ENCODE assay signal across 24 cellular contexts in the genomic region with DNA sequence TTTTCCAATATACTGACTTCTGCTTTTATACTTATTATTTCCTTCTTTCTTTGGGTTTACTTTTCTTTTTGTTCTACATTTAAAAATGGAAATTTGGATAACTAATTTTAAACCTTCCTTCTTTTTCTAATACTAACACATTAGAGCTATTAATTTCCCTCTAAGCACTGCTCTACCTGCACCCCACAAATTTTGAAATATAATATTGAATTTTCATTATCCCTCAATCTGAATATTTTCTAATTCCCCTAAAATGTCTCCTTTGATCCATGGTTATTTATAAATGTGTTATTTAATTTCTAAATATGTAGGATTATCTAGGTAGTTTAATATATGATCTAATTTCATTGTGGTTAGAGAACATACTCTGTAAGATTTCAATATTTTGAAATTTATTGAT.
DNase-seq lines count a peak whose midpoint lies in the region; ATAC-seq, FAIRE-seq and TF ChIP-seq lines count a peak whose summit lies in the region.
"Had no signal": no experiment of that assay in that cellular context is flagged by ENCODE, and none has a peak within 500 bp of the region (broad histone marks: within the 10 kb centered on the region; RNA-seq: fewer than 3 reads in every experiment).

No MANE protein-coding gene starts in this region.

- no peak for TF ChIP-seq POLR2A in A549 (IDR thresholded peaks at IDR 0.05; ENCODE audit: low read length)

- TF ChIP-seq CTCF in A549 (IDR thresholded peaks at IDR 0.05) (no peak), HEK293 (tag by site-specific recombination; IDR thresholded peaks at IDR 0.05) (no peak)

- DNase-seq in A549 (ENCODE audit: low read depth in 1 of 2, low spot score in 1 of 2) (no peak), frontal cortex (ENCODE audit: low spot score in 2 of 2) (no peak), small intestine (no peak), mesenteric fat pad (ENCODE audit: low spot score) (no peak), NCI-H2029 (lab: John Stamatoyannopoulos, UW) (no peak)
- DNase-seq: ACHN; AML-193; BE2C; Calu3; CD4-positive, alpha-beta T cell; CD8-positive, alpha-beta memory T cell; DMS53; DMS79 treated with DMSO at 0.1 percent for 48 hours; GF-D8; GM23248; H7; HCEC 1CT had no signal

- H3K4me3 ChIP-seq in A549 (no peak overlapping the region), HEK293 (ENCODE audit: low read depth, low read length) (no peak overlapping the region), small intestine (ENCODE audit: low read depth in 1 of 2, low read length in 2 of 2) (no peak overlapping the region)
- H3K4me3 ChIP-seq: BLaER1 treated with 17β-estradiol and CSF1 and Interleukin-3, amounts not matched to agents 10 nM and 100 nM; GM23248 had no signal

- TF ChIP-seq EP300 in A549 (IDR thresholded peaks at IDR 0.05) = no peak

- no peak for TF ChIP-seq RAD21 in A549 (conservative IDR thresholded peaks at IDR 0.05 in 1 of 2, IDR thresholded peaks at IDR 0.05 in 1 of 2)

- POLR2A ChIA-PET in A549 (lab: Yijun Ruan, JAX) (no interaction called here), HEK293 (lab: Yijun Ruan, JAX) (no interaction called here)

- H3K27ac ChIP-seq in A549 (no peak overlapping the region), HEK293 (ENCODE audit: extremely low read depth, low read depth, low read length) (no peak overlapping the region), small intestine (ENCODE audit: low read depth in 1 of 2, low read length in 1 of 2) (no peak overlapping the region)
- H3K27ac ChIP-seq: GM23248 had no signal

- H3K27me3 ChIP-seq in small intestine (ENCODE audit: control insufficient read depth in 2 of 2, insufficient read depth in 2 of 2, low read length in 2 of 2) = no peaks in the 10 kb centered on the region
- H3K27me3 ChIP-seq: BE2C; BLaER1 treated with 17β-estradiol and CSF1 and Interleukin-3, amounts not matched to agents 10 nM and 100 nM had no signal

- CTCF ChIA-PET in A549 (lab: Yijun Ruan, JAX) (no interaction called here), HEK293 (lab: Yijun Ruan, JAX) (interaction anchor here (0.6 to 0.7 kb wide), 3 partner anchors 16 to 689 kb away, joined by 3 to 4 read pairs (median 3); no protein-coding TSS in a partner anchor)

- H3K9me3 ChIP-seq in A549 = no peaks in the 10 kb centered on the region
- H3K9me3 ChIP-seq in HEK293 (ENCODE audit: control insufficient read depth, insufficient read depth, low read depth, low read length) = no peaks in the 10 kb centered on the region
- no peaks in the 10 kb centered on the region for H3K9me3 ChIP-seq in small intestine (ENCODE audit: control insufficient read depth, low read depth)
- H3K9me3 ChIP-seq: BE2C had no signal

- ATAC-seq in A549 (no peak), HG03045 (IDR thresholded peaks at IDR 0.05; ENCODE audit: unreplicated experiment) (no peak), GM21619 (IDR thresholded peaks at IDR 0.05; ENCODE audit: unreplicated experiment) (no peak)

- no peak for FAIRE-seq in A549 (lab: Jason Lieb, UNC)
- peak; percentile 28 for FAIRE-seq in frontal cortex (lab: Jason Lieb, UNC)
- FAIRE-seq in small intestine (lab: Jason Lieb, UNC) = peak; percentile 55
- FAIRE-seq: GM12891, GM18507, H1 had no signal

- H3K4me1 ChIP-seq in A549 = no peaks in the 10 kb centered on the region
- no peaks in the 10 kb centered on the region for H3K4me1 ChIP-seq in HEK293 (ENCODE audit: control insufficient read depth, insufficient read depth, low read length)
- peaks cover 0 to 6% of the 10 kb centered on the region in 2 donors for H3K4me1 ChIP-seq in small intestine (ENCODE audit: control insufficient read depth in 2 of 2, insufficient read depth in 1 of 2, low read depth in 1 of 2, low read length in 1 of 2)
- H3K4me1 ChIP-seq: BE2C had no signal

- no peak overlapping the region for H3K4me2 ChIP-seq in A549

- H3K36me3 ChIP-seq in HEK293 (ENCODE audit: control insufficient read depth in 2 of 2, insufficient read depth in 1 of 2, low read length in 2 of 2) (no peaks in the 10 kb centered on the region), small intestine (ENCODE audit: control insufficient read depth in 2 of 2, insufficient read depth in 2 of 2, low read length in 2 of 2) (no peaks in the 10 kb centered on the region)
- H3K36me3 ChIP-seq: BE2C; BLaER1 treated with 17β-estradiol and CSF1 and Interleukin-3, amounts not matched to agents 10 nM and 100 nM had no signal

TF ChIP-seq in A549, 52 proteins besides CTCF, POLR2A, EP300 and RAD21:
- 0 out of 2 replicates have a peak, but pooled peaks have one; percentile 51 for TF ChIP-seq HDAC2 (IDR thresholded peaks at IDR 0.05)
- no peak for TF ChIP-seq PHF8 (IDR thresholded peaks at IDR 0.05; ENCODE audit: borderline replicate concordance, low read depth)
TF ChIP-seq in A549: peak in this region for 1.

TF ChIP-seq in HEK293, 187 proteins besides CTCF, POLR2A, EP300 and RAD21:
- TF ChIP-seq, protein P1, sequence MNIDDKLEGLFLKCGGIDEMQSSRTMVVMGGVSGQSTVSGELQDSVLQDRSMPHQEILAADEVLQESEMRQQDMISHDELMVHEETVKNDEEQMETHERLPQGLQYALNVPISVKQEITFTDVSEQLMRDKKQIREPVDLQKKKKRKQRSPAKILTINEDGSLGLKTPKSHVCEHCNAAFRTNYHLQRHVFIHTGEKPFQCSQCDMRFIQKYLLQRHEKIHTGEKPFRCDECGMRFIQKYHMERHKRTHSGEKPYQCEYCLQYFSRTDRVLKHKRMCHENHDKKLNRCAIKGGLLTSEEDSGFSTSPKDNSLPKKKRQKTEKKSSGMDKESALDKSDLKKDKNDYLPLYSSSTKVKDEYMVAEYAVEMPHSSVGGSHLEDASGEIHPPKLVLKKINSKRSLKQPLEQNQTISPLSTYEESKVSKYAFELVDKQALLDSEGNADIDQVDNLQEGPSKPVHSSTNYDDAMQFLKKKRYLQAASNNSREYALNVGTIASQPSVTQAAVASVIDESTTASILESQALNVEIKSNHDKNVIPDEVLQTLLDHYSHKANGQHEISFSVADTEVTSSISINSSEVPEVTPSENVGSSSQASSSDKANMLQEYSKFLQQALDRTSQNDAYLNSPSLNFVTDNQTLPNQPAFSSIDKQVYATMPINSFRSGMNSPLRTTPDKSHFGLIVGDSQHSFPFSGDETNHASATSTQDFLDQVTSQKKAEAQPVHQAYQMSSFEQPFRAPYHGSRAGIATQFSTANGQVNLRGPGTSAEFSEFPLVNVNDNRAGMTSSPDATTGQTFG (tag by site-specific recombination; IDR thresholded peaks at IDR 0.05; ENCODE audit: borderline replicate concordance) = no peak
- TF ChIP-seq, protein P2, sequence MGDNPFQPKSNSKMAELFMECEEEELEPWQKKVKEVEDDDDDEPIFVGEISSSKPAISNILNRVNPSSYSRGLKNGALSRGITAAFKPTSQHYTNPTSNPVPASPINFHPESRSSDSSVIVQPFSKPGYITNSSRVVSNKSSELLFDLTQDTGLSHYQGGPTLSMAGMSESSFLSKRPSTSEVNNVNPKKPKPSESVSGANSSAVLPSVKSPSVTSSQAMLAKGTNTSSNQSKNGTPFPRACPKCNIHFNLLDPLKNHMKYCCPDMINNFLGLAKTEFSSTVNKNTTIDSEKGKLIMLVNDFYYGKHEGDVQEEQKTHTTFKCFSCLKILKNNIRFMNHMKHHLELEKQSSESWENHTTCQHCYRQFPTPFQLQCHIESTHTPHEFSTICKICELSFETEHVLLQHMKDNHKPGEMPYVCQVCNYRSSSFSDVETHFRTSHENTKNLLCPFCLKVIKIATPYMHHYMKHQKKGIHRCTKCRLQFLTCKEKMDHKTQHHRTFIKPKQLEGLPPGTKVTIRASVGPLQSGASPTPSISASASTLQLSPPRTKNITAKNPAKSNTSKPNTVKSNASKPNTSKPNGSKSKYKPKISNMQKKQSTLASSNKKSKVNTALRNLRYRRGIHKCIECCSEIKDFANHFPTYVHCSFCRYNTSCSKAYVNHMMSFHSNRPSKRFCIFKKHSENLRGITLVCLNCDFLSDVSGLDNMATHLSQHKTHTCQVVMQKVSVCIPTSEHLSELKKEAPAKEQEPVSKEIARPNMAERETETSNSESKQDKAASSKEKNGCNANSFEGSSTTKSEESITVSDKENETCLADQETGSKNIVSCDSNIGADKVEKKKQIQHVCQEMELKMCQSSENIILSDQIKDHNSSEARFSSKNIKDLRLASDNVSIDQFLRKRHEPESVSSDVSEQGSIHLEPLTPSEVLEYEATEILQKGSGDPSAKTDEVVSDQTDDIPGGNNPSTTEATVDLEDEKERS (tag by site-specific recombination; IDR thresholded peaks at IDR 0.05) = no peak
- TF ChIP-seq PRDM1 (tag by site-specific recombination; IDR thresholded peaks at IDR 0.05) (no peak), ZNF114 (tag by site-specific recombination; IDR thresholded peaks at IDR 0.05) (no peak), ZNF510 (tag by site-specific recombination; IDR thresholded peaks at IDR 0.05; ENCODE audit: insufficient replicate concordance) (no peak), KLF10 (tag by site-specific recombination; IDR thresholded peaks at IDR 0.05) (no peak), SETDB1 (IDR thresholded peaks at IDR 0.05; ENCODE audit: insufficient read length, low read length) (peak; percentile 59), ZFP37 (tag by site-specific recombination; IDR thresholded peaks at IDR 0.05) (no peak)
- TF ChIP-seq, protein P3, sequence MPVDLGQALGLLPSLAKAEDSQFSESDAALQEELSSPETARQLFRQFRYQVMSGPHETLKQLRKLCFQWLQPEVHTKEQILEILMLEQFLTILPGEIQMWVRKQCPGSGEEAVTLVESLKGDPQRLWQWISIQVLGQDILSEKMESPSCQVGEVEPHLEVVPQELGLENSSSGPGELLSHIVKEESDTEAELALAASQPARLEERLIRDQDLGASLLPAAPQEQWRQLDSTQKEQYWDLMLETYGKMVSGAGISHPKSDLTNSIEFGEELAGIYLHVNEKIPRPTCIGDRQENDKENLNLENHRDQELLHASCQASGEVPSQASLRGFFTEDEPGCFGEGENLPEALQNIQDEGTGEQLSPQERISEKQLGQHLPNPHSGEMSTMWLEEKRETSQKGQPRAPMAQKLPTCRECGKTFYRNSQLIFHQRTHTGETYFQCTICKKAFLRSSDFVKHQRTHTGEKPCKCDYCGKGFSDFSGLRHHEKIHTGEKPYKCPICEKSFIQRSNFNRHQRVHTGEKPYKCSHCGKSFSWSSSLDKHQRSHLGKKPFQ (tag by site-specific recombination; IDR thresholded peaks at IDR 0.05) = no peak
